ENCODE assay signal across 1 cellular context in genomic region chr13:99085139-99085845, GRCh38.
TF ChIP-seq lines count a peak whose summit lies in the region.

No MANE protein-coding gene starts in this region.

TF ChIP-seq in GM23338, 12 proteins besides CTCF, POLR2A, EP300 and RAD21 (continued from another document):
- TF ChIP-seq ZNF462 (CRISPR knock-in tag; IDR thresholded peaks at IDR 0.05), result no peak
